ENCODE assay signal across 1 cellular context in the genomic region with DNA sequence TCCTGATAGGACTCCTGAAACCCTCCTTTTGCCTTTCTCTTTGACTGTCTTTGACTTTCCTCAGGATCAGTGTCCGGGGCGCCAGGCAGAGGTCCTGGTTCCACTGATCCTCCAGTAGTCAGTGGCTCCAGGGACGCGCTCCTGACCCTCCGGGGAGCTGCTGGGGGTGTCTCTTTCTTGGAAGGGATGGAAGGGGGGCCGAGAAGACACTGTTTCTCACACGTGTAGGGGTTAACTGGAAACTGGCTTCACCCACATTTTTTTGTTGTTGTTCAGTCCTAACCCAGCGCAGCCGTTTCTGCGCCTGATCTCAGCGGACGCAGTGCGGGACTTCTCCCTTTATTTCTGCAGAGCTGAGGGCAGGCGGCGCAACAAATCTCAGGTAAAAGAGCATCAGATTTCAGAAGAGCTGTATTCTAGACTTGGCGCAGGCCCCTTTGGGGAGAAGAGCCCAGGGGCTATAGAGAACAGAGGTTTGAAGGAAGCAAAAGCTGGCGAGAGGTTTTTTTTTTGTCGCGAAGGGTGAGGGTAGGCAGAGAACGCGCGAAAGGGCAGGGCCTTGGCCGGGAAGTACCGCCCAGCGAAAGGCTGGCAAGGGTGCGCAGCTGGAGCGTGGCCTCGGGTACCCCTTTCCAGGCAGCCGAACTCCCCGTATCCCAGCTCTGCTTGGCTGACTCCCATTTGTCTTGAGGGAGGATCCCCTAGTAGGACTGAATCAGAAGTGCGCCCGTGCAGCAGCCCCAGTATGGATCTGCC.
TF ChIP-seq lines count a peak whose summit lies in the region.

No MANE protein-coding gene starts in this region.

TF ChIP-seq in IMR-90, 13 proteins besides CTCF, POLR2A, EP300 and RAD21 (continued from another document):
- TF ChIP-seq, protein P1, sequence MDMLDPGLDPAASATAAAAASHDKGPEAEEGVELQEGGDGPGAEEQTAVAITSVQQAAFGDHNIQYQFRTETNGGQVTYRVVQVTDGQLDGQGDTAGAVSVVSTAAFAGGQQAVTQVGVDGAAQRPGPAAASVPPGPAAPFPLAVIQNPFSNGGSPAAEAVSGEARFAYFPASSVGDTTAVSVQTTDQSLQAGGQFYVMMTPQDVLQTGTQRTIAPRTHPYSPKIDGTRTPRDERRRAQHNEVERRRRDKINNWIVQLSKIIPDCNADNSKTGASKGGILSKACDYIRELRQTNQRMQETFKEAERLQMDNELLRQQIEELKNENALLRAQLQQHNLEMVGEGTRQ (IDR thresholded peaks at IDR 0.05; ENCODE audit: low read depth, low read length) = no peak
- TF ChIP-seq CHD1 (IDR thresholded peaks at IDR 0.05; ENCODE audit: low read depth, low read length) (no peak), NFE2L2 (IDR thresholded peaks at IDR 0.05; ENCODE audit: low read depth, low read length) (no peak), FOS (IDR thresholded peaks at IDR 0.05; ENCODE audit: low read depth, low read length) (no peak), RFX5 (IDR thresholded peaks at IDR 0.05; ENCODE audit: low read depth, low read length) (no peak), RCOR1 (IDR thresholded peaks at IDR 0.05; ENCODE audit: insufficient replicate concordance, low read length) (no peak), MXI1 (IDR thresholded peaks at IDR 0.05; ENCODE audit: borderline replicate concordance, low read depth, low read length) (no peak)
- TF ChIP-seq, protein P2, sequence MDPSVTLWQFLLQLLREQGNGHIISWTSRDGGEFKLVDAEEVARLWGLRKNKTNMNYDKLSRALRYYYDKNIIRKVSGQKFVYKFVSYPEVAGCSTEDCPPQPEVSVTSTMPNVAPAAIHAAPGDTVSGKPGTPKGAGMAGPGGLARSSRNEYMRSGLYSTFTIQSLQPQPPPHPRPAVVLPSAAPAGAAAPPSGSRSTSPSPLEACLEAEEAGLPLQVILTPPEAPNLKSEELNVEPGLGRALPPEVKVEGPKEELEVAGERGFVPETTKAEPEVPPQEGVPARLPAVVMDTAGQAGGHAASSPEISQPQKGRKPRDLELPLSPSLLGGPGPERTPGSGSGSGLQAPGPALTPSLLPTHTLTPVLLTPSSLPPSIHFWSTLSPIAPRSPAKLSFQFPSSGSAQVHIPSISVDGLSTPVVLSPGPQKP (IDR thresholded peaks at IDR 0.05; ENCODE audit: borderline replicate concordance, low read depth, low read length) = no peak
